Comparison of ENCODE assay signal across 2 cellular contexts in the genomic region with DNA sequence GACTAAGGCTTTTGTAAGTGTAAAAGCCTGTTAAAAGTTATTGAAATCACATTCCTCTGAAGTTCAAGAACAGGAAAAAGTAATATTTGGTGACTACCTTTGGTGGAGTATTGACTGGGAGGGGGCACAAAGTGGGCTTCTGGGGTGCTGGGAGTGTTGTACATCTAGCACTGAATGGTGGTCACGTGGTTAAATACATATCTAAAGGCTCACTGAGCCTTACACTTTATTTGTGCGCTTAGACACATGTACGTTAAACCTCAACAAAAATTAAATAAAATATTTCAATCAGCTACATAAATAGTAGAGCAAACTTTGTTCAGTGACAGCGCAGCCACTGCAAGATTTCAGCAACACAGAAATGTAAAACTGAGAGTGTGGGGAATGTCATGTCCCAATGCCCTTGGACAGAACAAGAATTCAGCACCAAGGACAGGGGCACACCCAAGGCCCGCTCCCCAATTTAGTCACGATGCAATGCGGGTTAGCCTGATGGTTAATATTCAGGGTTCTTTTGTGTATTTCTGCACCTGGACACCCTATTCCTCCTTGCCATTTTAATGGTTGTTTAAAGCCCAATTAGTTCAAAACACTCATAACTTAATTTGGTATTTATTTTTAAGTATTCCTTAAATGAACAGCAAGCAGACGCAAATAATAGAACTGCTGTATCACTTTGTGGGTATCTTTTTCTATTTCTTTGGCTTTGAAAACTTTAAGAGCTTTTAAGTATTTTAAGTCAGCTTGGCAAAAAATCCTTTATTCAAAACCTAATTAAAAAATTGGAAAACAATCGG.
TF ChIP-seq lines count a peak whose summit lies in the region.

No MANE protein-coding gene starts in this region.

TF ChIP-seq in K562, 482 proteins besides CTCF, POLR2A, EP300 and RAD21 (continues in another document):
- TF ChIP-seq ZNF764 (CRISPR knock-in tag; IDR thresholded peaks at IDR 0.05; ENCODE audit: low read depth) (no peak), TFE3 (CRISPR knock-in tag; IDR thresholded peaks at IDR 0.05) (peak; percentile 65), PTBP1 (IDR thresholded peaks at IDR 0.05; ENCODE audit: low read depth, low read length) (no peak), ZNF668 (CRISPR knock-in tag; IDR thresholded peaks at IDR 0.05) (no peak), TEAD1 (CRISPR knock-in tag; IDR thresholded peaks at IDR 0.05) (no peak; a peak in 1 of 4 replicates), DMBX1 (CRISPR knock-in tag; IDR thresholded peaks at IDR 0.05; ENCODE audit: borderline replicate concordance) (no peak), KLF1 (tag; IDR thresholded peaks at IDR 0.05) (no peak), MAZ (CRISPR knock-in tag; conservative IDR thresholded peaks at IDR 0.05 in 1 of 2, IDR thresholded peaks at IDR 0.05 in 1 of 2) (0 out of 4 replicates have a peak, but pooled peaks of 1 of the 2 experiments have one; percentile 33), FOXP1 (CRISPR knock-in tag; IDR thresholded peaks at IDR 0.05) (no peak), RAD51 (IDR thresholded peaks at IDR 0.05; ENCODE audit: borderline replicate concordance, low read depth) (peak; percentile 73), CAMTA2 (CRISPR knock-in tag; conservative IDR thresholded peaks at IDR 0.05) (no peak), POLR3A (IDR thresholded peaks at IDR 0.05; ENCODE audit: borderline replicate concordance, extremely low read depth, insufficient read depth, insufficient read length) (no peak), ZBTB8A (IDR thresholded peaks at IDR 0.05; ENCODE audit: partially characterized antibody) (no peak), HLTF (IDR thresholded peaks at IDR 0.05) (no peak), SP2 (IDR thresholded peaks at IDR 0.05; ENCODE audit: extremely low read depth, low read depth, low read length, poor library complexity, severe bottlenecking) (no peak)
- TF ChIP-seq, protein P1, sequence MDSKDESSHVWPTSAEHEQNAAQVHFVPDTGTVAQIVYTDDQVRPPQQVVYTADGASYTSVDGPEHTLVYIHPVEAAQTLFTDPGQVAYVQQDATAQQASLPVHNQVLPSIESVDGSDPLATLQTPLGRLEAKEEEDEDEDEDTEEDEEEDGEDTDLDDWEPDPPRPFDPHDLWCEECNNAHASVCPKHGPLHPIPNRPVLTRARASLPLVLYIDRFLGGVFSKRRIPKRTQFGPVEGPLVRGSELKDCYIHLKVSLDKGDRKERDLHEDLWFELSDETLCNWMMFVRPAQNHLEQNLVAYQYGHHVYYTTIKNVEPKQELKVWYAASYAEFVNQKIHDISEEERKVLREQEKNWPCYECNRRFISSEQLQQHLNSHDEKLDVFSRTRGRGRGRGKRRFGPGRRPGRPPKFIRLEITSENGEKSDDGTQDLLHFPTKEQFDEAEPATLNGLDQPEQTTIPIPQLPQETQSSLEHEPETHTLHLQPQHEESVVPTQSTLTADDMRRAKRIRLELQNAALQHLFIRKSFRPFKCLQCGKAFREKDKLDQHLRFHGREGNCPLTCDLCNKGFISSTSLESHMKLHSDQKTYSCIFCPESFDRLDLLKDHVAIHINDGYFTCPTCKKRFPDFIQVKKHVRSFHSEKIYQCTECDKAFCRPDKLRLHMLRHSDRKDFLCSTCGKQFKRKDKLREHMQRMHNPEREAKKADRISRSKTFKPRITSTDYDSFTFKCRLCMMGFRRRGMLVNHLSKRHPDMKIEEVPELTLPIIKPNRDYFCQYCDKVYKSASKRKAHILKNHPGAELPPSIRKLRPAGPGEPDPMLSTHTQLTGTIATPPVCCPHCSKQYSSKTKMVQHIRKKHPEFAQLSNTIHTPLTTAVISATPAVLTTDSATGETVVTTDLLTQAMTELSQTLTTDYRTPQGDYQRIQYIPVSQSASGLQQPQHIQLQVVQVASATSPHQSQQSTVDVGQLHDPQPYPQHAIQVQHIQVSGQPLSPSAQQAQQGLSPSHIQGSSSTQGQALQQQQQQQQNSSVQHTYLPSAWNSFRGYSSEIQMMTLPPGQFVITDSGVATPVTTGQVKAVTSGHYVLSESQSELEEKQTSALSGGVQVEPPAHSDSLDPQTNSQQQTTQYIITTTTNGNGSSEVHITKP (IDR thresholded peaks at IDR 0.05; ENCODE audit: partially characterized antibody), result no peak
- TF ChIP-seq, protein P2, sequence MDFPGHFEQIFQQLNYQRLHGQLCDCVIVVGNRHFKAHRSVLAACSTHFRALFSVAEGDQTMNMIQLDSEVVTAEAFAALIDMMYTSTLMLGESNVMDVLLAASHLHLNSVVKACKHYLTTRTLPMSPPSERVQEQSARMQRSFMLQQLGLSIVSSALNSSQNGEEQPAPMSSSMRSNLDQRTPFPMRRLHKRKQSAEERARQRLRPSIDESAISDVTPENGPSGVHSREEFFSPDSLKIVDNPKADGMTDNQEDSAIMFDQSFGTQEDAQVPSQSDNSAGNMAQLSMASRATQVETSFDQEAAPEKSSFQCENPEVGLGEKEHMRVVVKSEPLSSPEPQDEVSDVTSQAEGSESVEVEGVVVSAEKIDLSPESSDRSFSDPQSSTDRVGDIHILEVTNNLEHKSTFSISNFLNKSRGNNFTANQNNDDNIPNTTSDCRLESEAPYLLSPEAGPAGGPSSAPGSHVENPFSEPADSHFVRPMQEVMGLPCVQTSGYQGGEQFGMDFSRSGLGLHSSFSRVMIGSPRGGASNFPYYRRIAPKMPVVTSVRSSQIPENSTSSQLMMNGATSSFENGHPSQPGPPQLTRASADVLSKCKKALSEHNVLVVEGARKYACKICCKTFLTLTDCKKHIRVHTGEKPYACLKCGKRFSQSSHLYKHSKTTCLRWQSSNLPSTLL (IDR thresholded peaks at IDR 0.05), result no peak

TF ChIP-seq in neural cell, 6 proteins besides CTCF, POLR2A, EP300 and RAD21:
- TF ChIP-seq SMC3 (conservative IDR thresholded peaks at IDR 0.05; ENCODE audit: poor library complexity) (no peak), EZH2 (IDR thresholded peaks at IDR 0.05; ENCODE audit: borderline replicate concordance, insufficient read depth, low read length, poor library complexity, severe bottlenecking) (no peak), MXI1 (conservative IDR thresholded peaks at IDR 0.05; ENCODE audit: poor library complexity, severe bottlenecking) (no peak)
- TF ChIP-seq, protein P3, sequence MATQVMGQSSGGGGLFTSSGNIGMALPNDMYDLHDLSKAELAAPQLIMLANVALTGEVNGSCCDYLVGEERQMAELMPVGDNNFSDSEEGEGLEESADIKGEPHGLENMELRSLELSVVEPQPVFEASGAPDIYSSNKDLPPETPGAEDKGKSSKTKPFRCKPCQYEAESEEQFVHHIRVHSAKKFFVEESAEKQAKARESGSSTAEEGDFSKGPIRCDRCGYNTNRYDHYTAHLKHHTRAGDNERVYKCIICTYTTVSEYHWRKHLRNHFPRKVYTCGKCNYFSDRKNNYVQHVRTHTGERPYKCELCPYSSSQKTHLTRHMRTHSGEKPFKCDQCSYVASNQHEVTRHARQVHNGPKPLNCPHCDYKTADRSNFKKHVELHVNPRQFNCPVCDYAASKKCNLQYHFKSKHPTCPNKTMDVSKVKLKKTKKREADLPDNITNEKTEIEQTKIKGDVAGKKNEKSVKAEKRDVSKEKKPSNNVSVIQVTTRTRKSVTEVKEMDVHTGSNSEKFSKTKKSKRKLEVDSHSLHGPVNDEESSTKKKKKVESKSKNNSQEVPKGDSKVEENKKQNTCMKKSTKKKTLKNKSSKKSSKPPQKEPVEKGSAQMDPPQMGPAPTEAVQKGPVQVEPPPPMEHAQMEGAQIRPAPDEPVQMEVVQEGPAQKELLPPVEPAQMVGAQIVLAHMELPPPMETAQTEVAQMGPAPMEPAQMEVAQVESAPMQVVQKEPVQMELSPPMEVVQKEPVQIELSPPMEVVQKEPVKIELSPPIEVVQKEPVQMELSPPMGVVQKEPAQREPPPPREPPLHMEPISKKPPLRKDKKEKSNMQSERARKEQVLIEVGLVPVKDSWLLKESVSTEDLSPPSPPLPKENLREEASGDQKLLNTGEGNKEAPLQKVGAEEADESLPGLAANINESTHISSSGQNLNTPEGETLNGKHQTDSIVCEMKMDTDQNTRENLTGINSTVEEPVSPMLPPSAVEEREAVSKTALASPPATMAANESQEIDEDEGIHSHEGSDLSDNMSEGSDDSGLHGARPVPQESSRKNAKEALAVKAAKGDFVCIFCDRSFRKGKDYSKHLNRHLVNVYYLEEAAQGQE (IDR thresholded peaks at IDR 0.05; ENCODE audit: borderline replicate concordance), result peak; percentile 66
